ENCODE assay signal across 8 cellular contexts in genomic region chr18:13222371-13223281, GRCh38. TPM values are rescaled to one million over a fixed set of nuclear protein-coding genes. Genes with fewer than 3 reads are reported as not detected.
A peak's percentile ranks its signal among the peaks of the same experiment; 100 is the strongest.
DNase-seq lines count a peak whose midpoint lies in the region; ATAC-seq and TF ChIP-seq lines count a peak whose summit lies in the region.

No MANE protein-coding gene starts in this region.

- CTCF ChIA-PET in HEK293T (lab: Yijun Ruan, JAX): no interaction called here
- CTCF ChIA-PET in activated CD4-positive, alpha-beta memory T cell treated with anti-CD3 and anti-CD28 coated beads for 36 hours (lab: Charles Lee): no interaction called here

- no peaks in the 10 kb centered on the region for H3K9me3 Mint-ChIP-seq in activated CD4-positive, alpha-beta memory T cell treated with anti-CD3 and anti-CD28 coated beads for 36 hours
- H3K9me3 Mint-ChIP-seq in T-helper 2 cell treated with Interferon-gamma antibody and Interleukin-4, amounts not matched to agents 5 μg/mL and 100 μg/mL, for 36 hours: no peaks in the 10 kb centered on the region

- DNase-seq in HEK293T (ENCODE audit: extremely low spot score) (peak; percentile 31), NOMO-1 (lab: John Stamatoyannopoulos, UW; ENCODE audit: unreplicated experiment in 2 of 2) (peak; percentile 94), head of caudate nucleus (peak in 38 of 42 donors; percentile 51 to 82 (median 68)), gastrocnemius medialis (peak; percentile 60 to 81), GM19238 (ENCODE audit: insufficient read length, low spot score) (no peak)
- no peak for DNase-seq in activated CD4-positive, alpha-beta memory T cell treated with anti-CD3 and anti-CD28 coated beads for 36 hours
- no peak for DNase-seq in T-helper 2 cell treated with Interferon-gamma antibody and Interleukin-4, amounts not matched to agents 5 μg/mL and 100 μg/mL, for 36 hours (ENCODE audit: low spot score)
- DNase-seq in stimulated activated CD4-positive, alpha-beta T cell treated with anti-CD3 and anti-CD28 coated beads, Interleukin-4, amount 100 ng/mL, for 1 hour: no peak

- H3K4me1 Mint-ChIP-seq in activated CD4-positive, alpha-beta memory T cell treated with anti-CD3 and anti-CD28 coated beads for 36 hours (ENCODE audit: low read depth): peaks cover 9% of the 10 kb centered on the region
- peaks cover 24% of the 10 kb centered on the region for H3K4me1 Mint-ChIP-seq in T-helper 2 cell treated with Interferon-gamma antibody and Interleukin-4, amounts not matched to agents 5 μg/mL and 100 μg/mL, for 36 hours (ENCODE audit: low read depth)

- H3K9me3 ChIP-seq in gastrocnemius medialis: no peaks in the 10 kb centered on the region

- no peak overlapping the region for H3K27ac Mint-ChIP-seq in activated CD4-positive, alpha-beta memory T cell treated with anti-CD3 and anti-CD28 coated beads for 36 hours
- H3K27ac Mint-ChIP-seq in T-helper 2 cell treated with Interferon-gamma antibody and Interleukin-4, amounts not matched to agents 5 μg/mL and 100 μg/mL, for 36 hours: no peak overlapping the region

- peak overlapping the region; percentile 13 to 31 (median 25) for H3K4me3 ChIP-seq in gastrocnemius medialis

- TF ChIP-seq POLR2A in gastrocnemius medialis (IDR thresholded peaks at IDR 0.05): peak in 1 of 2 donors; percentile 16

- no peak overlapping the region for H3K4me3 Mint-ChIP-seq in activated CD4-positive, alpha-beta memory T cell treated with anti-CD3 and anti-CD28 coated beads for 36 hours
- no peak overlapping the region for H3K4me3 Mint-ChIP-seq in T-helper 2 cell treated with Interferon-gamma antibody and Interleukin-4, amounts not matched to agents 5 μg/mL and 100 μg/mL, for 36 hours

- in situ Hi-C loops in gastrocnemius medialis (cut with MboI; ENCODE audit: low sequenced_read_pairs in 4 of 4): loop anchor here (5.0 to 25.0 kb wide), 6 partner anchors 300 to 490 kb away; no protein-coding TSS in a partner anchor

- no peaks in the 10 kb centered on the region for H3K36me3 Mint-ChIP-seq in activated CD4-positive, alpha-beta memory T cell treated with anti-CD3 and anti-CD28 coated beads for 36 hours
- peaks cover 2% of the 10 kb centered on the region for H3K36me3 Mint-ChIP-seq in T-helper 2 cell treated with Interferon-gamma antibody and Interleukin-4, amounts not matched to agents 5 μg/mL and 100 μg/mL, for 36 hours (ENCODE audit: low read depth)

- peaks cover 55 to 61% of the 10 kb centered on the region in 2 donors for H3K4me1 ChIP-seq in gastrocnemius medialis

- intact Hi-C loops in head of caudate nucleus (cut with DNase I) (no loop called here), gastrocnemius medialis (cut with DNase I; ENCODE audit: low total_unique reads) (loop anchor here (5.0 kb wide), 2 partner anchors 230 to 390 kb away; partner anchors contain the start of gene CEP192)
- intact Hi-C loops in activated CD4-positive, alpha-beta memory T cell treated with anti-CD3 and anti-CD28 coated beads for 36 hours (cut with micrococcal nuclease): no loop called here

- POLR2A ChIA-PET in HEK293T (lab: Yijun Ruan, JAX): no interaction called here
- POLR2A ChIA-PET in activated CD4-positive, alpha-beta memory T cell treated with anti-CD3 and anti-CD28 coated beads for 36 hours (lab: Charles Lee): no interaction called here

- peak; percentile 59 to 62 for ATAC-seq in gastrocnemius medialis

- H3K27ac ChIP-seq in gastrocnemius medialis: peak overlapping the region; percentile 80 to 94 (median 82)

- no peaks in the 10 kb centered on the region for H3K36me3 ChIP-seq in gastrocnemius medialis

- no peak for TF ChIP-seq CTCF in gastrocnemius medialis (IDR thresholded peaks at IDR 0.05 in 4 of 5, conservative IDR thresholded peaks at IDR 0.05 in 1 of 5)

- H3K27me3 Mint-ChIP-seq in activated CD4-positive, alpha-beta memory T cell treated with anti-CD3 and anti-CD28 coated beads for 36 hours: peaks cover 18% of the 10 kb centered on the region
- peaks cover 19% of the 10 kb centered on the region for H3K27me3 Mint-ChIP-seq in T-helper 2 cell treated with Interferon-gamma antibody and Interleukin-4, amounts not matched to agents 5 μg/mL and 100 μg/mL, for 36 hours (ENCODE audit: low read depth)

- H3K27me3 ChIP-seq in gastrocnemius medialis: no peaks in the 10 kb centered on the region

TF ChIP-seq in HEK293T, 16 proteins besides CTCF, POLR2A, EP300 and RAD21:
- no peak for TF ChIP-seq SUZ12 (IDR thresholded peaks at IDR 0.05)
- TF ChIP-seq PKNOX1 (IDR thresholded peaks at IDR 0.05): peak; percentile 84
- no peak for TF ChIP-seq FOXK2 (IDR thresholded peaks at IDR 0.05)
- TF ChIP-seq SP1 (IDR thresholded peaks at IDR 0.05): no peak

RNA-seq across cellular contexts. Expression of gene LDLRAD4, which starts 4.1 kb away (rescaled TPM):
- 10 to 100 TPM in 1 of 4 donors, 1 to 10 TPM in 3; 3.9 to 11.1 (median 6.5) TPM for total RNA-seq in gastrocnemius medialis
- total RNA-seq in activated CD4-positive, alpha-beta memory T cell treated with anti-CD3 and anti-CD28 coated beads for 36 hours: 10 to 100 TPM; 28.4 to 30.1 TPM

Comparison
In these comparisons a context has a peak if more than half of its experiments do, and no peak if none do; other contexts are left out.
1. DNase-seq: peak in HEK293T (single experiment), NOMO-1 (2 of 2), head of caudate nucleus (38 of 42) and gastrocnemius medialis (2 of 2); none in activated CD4-positive, alpha-beta memory T cell treated with anti-CD3 and anti-CD28 coated beads for 36 hours (single experiment), T-helper 2 cell treated with Interferon-gamma antibody and Interleukin-4, amounts not matched to agents 5 μg/mL and 100 μg/mL, for 36 hours (single experiment), GM19238 (single experiment) and stimulated activated CD4-positive, alpha-beta T cell treated with anti-CD3 and anti-CD28 coated beads, Interleukin-4, amount 100 ng/mL, for 1 hour (single experiment).